Comparison of ENCODE assay signal across 12 cellular contexts in the genomic region with DNA sequence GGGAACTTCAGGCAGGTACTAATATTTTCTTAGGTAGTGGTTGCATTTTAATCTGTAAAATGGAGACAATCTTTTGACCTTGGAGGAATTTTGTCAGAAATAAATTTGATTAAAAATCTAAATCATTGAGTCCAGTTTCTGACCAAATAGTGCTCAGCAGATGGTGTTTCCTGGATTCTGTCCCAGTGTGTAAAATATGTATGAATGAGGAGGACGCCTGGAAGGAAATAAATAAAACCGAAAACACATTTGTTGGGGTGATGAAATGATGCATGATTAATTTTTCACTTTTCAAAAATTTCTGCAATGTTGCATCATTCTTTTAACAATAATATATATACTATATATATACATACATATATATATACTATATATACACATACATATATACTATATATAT.
DNase-seq lines count a peak whose midpoint lies in the region; ATAC-seq and TF ChIP-seq lines count a peak whose summit lies in the region.
"Had no signal": no experiment of that assay in that cellular context is flagged by ENCODE, and none has a peak within 500 bp of the region (broad histone marks: within the 10 kb centered on the region; RNA-seq: fewer than 3 reads in every experiment).

No MANE protein-coding gene starts in this region.

- no peak overlapping the region for H3K4me3 ChIP-seq in IMR-90 (ENCODE audit: insufficient read depth, low read depth, low read length)
- H3K4me3 ChIP-seq in right lobe of liver, result no peak overlapping the region
- H3K4me3 ChIP-seq in colonic mucosa, result no peak overlapping the region
- H3K4me3 ChIP-seq: tibial artery had no signal

- peaks cover 22% of the 10 kb centered on the region for H3K4me1 ChIP-seq in IMR-90 (ENCODE audit: control insufficient read depth, insufficient read depth, low read length)
- H3K4me1 ChIP-seq in right lobe of liver, result peaks cover 0 to 23% (median 5%) of the 10 kb centered on the region in 4 donors
- peaks cover 6% of the 10 kb centered on the region for H3K4me1 ChIP-seq in colonic mucosa

- H2AFZ ChIP-seq in IMR-90 (replicated peaks; ENCODE audit: low read length, poor library complexity), result no peak overlapping the region

- peaks cover 12% of the 10 kb centered on the region; the same call in 1 of the 2 replicates for H3K9me1 ChIP-seq in IMR-90 (ENCODE audit: insufficient read depth, low read length)

- H3K9me3 ChIP-seq in IMR-90 (ENCODE audit: control insufficient read depth, insufficient read depth, low read length), result no peaks in the 10 kb centered on the region
- no peaks in the 10 kb centered on the region for H3K9me3 ChIP-seq in right lobe of liver
- H3K9me3 ChIP-seq in colonic mucosa, result no peaks in the 10 kb centered on the region
- H3K9me3 ChIP-seq: tibial artery had no signal

- BruUV-seq in IMR-90 (replicated peaks; lab: Mats Ljungman, UMichigan), result no TSS peak

- no peak overlapping the region for H4K8ac ChIP-seq in IMR-90 (ENCODE audit: low read depth in 2 of 2, low read length in 2 of 2)

- H3K36me3 ChIP-seq in IMR-90 (ENCODE audit: control insufficient read depth, insufficient read depth, low read length), result no peaks in the 10 kb centered on the region
- H3K36me3 ChIP-seq in right lobe of liver, result no peaks in the 10 kb centered on the region
- no peaks in the 10 kb centered on the region for H3K36me3 ChIP-seq in colonic mucosa
- H3K36me3 ChIP-seq: tibial artery had no signal

- H3K27ac ChIP-seq in IMR-90 (ENCODE audit: insufficient read depth, low read length), result no peak overlapping the region
- H3K27ac ChIP-seq in right lobe of liver, result peak overlapping the region in 2 of 3 donors; percentile 6 to 24
- H3K27ac ChIP-seq in colonic mucosa, result no peak overlapping the region
- H3K27ac ChIP-seq: 22Rv1, VCaP had no signal

- H2AK5ac ChIP-seq in IMR-90 (ENCODE audit: low read depth, low read length), result no peak overlapping the region

- dilution Hi-C loops in IMR-90 (cut with HindIII; ENCODE audit: low sequenced_read_pairs, unreplicated experiment), result no loop called here

- no peaks in the 10 kb centered on the region for H4K20me1 ChIP-seq in IMR-90 (ENCODE audit: insufficient read depth, low read length)

- H4K91ac ChIP-seq in IMR-90 (ENCODE audit: insufficient read depth, low read depth, low read length), result no peak overlapping the region

- H3K23ac ChIP-seq in IMR-90 (ENCODE audit: low read depth, low read length), result no peak overlapping the region

- WGBS in IMR-90 (ENCODE audit: extremely low coverage in 2 of 2, insufficient read length in 1 of 2), 2 experiments, result no CpG with 5 or more reads among the region's 2 CpGs
- WGBS in right lobe of liver (ENCODE audit: insufficient coverage, low coverage, low lambda C conversion rate, missing lambda C conversion rate), result 31% methylated on average over 2 of the region's 2 CpGs

- H2BK20ac ChIP-seq in IMR-90 (ENCODE audit: low read depth, low read length), result peak overlapping the region; percentile 82

- H3K79me1 ChIP-seq in IMR-90 (ENCODE audit: low read depth in 1 of 2, low read length in 2 of 2), result no peaks in the 10 kb centered on the region

- H2BK5ac ChIP-seq in IMR-90 (ENCODE audit: low read depth, low read length, poor library complexity, severe bottlenecking), result peak overlapping the region; percentile 47

- intact Hi-C loops in IMR-90 (cut with micrococcal nuclease) (loop anchor here (1.0 to 10.0 kb wide), 8 partner anchors 79 to 625 kb away; partner anchors contain the start of gene TRIB2), right lobe of liver (cut with DNase I) (no loop called here), colonic mucosa (cut with DNase I) (no loop called here)

- H3K14ac ChIP-seq in IMR-90 (replicated peaks; ENCODE audit: low read depth, low read length), result 0 out of 2 replicates have a peak overlapping the region, but pooled peaks have one; percentile 61

- no peak overlapping the region for H3K56ac ChIP-seq in IMR-90 (ENCODE audit: extremely low read depth, insufficient read depth, low read length)

- ATAC-seq in IMR-90 (ENCODE audit: low read depth) (no peak), right lobe of liver (no peak), GM21717 (IDR thresholded peaks at IDR 0.05; ENCODE audit: unreplicated experiment) (no peak), GM18502 (IDR thresholded peaks at IDR 0.05; ENCODE audit: poor library complexity, unreplicated experiment) (no peak)

- peak; percentile 29 for DNase-seq in SIG-M5 treated with dmso at 0.1 percent for 504 hours (lab: John Stamatoyannopoulos, UW; ENCODE audit: unreplicated experiment)
- no peak for DNase-seq in SIG-M5 (lab: John Stamatoyannopoulos, UW)
- DNase-seq in IMR-90, result peak; percentile 35
- DNase-seq in cerebellum (ENCODE audit: low spot score), result peak; percentile 2
- no peak for DNase-seq in right lobe of liver
- DNase-seq in colonic mucosa, result no peak
- DNase-seq: NCI-H1930 had no signal

- H3K4ac ChIP-seq in IMR-90 (ENCODE audit: low read depth, low read length), result no peak overlapping the region; the same call in 1 of the 2 replicates

- CTCF ChIA-PET in IMR-90 (lab: Yijun Ruan, JAX), result no interaction called here

- H3K27me3 ChIP-seq in IMR-90 (ENCODE audit: control insufficient read depth, insufficient read depth, low read length) (no peaks in the 10 kb centered on the region), right lobe of liver (no peaks in the 10 kb centered on the region), colonic mucosa (no peaks in the 10 kb centered on the region)
- H3K27me3 ChIP-seq: tibial artery had no signal

- no peak overlapping the region for H2BK15ac ChIP-seq in IMR-90 (ENCODE audit: low read depth, low read length)

- POLR2A ChIA-PET in IMR-90 (lab: Charles Lee; ENCODE audit: unreplicated experiment), result interaction anchor here (0.5 kb wide), 1 partner anchor 190 kb away, joined by 3 read pairs; no protein-coding TSS in a partner anchor

- no peak overlapping the region for H3K9ac ChIP-seq in IMR-90 (ENCODE audit: low read depth, low read length)
- H3K9ac ChIP-seq in colonic mucosa (ENCODE audit: low read depth in 2 of 2, low read length in 2 of 2), result no peak overlapping the region

- in situ Hi-C loops in IMR-90 (cut with MboI; ENCODE audit: low sequenced_read_pairs), result no loop called here

- H3K4me2 ChIP-seq in IMR-90 (ENCODE audit: low read depth, low read length), result no peak overlapping the region

- TF ChIP-seq CTCF in IMR-90 (conservative IDR thresholded peaks at IDR 0.05; ENCODE audit: low read depth, low read length) (no peak), right lobe of liver (IDR thresholded peaks at IDR 0.05) (no peak), colonic mucosa (IDR thresholded peaks at IDR 0.05) (no peak)

- no peak overlapping the region for H4K5ac ChIP-seq in IMR-90 (ENCODE audit: low read depth, low read length)

- TF ChIP-seq RAD21 in IMR-90 (IDR thresholded peaks at IDR 0.05; ENCODE audit: low read length), result no peak

- H3K18ac ChIP-seq in IMR-90 (ENCODE audit: low read depth, low read length), result no peak overlapping the region

- H2BK120ac ChIP-seq in IMR-90 (ENCODE audit: low read depth, low read length), result peak overlapping the region; percentile 19; the same call in 1 of the 2 replicates

- H2AK9ac ChIP-seq in IMR-90 (replicated peaks; ENCODE audit: low read depth, low read length, poor library complexity), result no peak overlapping the region

- TF ChIP-seq POLR2A in IMR-90 (IDR thresholded peaks at IDR 0.05; ENCODE audit: low read depth, low read length) (no peak), right lobe of liver (IDR thresholded peaks at IDR 0.05) (no peak)

TF ChIP-seq in IMR-90, 13 proteins besides CTCF, POLR2A, EP300 and RAD21:
- TF ChIP-seq RFX5 (IDR thresholded peaks at IDR 0.05; ENCODE audit: low read depth, low read length) (no peak), SMC3 (IDR thresholded peaks at IDR 0.05; ENCODE audit: low read depth, low read length) (no peak), MXI1 (IDR thresholded peaks at IDR 0.05; ENCODE audit: borderline replicate concordance, low read depth, low read length) (no peak), NFE2L2 (IDR thresholded peaks at IDR 0.05; ENCODE audit: low read depth, low read length) (no peak), MAZ (IDR thresholded peaks at IDR 0.05; ENCODE audit: borderline replicate concordance, low read depth, low read length) (no peak), BHLHE40 (IDR thresholded peaks at IDR 0.05; ENCODE audit: low read depth, low read length) (no peak), FOS (IDR thresholded peaks at IDR 0.05; ENCODE audit: low read depth, low read length) (no peak)

Comparison
In these comparisons a context has a peak if more than half of its experiments do, and no peak if none do; other contexts are left out.
1. DNase-seq: peak in SIG-M5 treated with dmso at 0.1 percent for 504 hours (single experiment), IMR-90 (single experiment) and cerebellum (single experiment); none in SIG-M5 (single experiment), right lobe of liver (0 of 3) and colonic mucosa (single experiment).
2. H3K27ac ChIP-seq: peak in right lobe of liver (2 of 3); none in IMR-90 (single experiment) and colonic mucosa (single experiment).